ENCODE assay signal across 16 cellular contexts in the genomic region with DNA sequence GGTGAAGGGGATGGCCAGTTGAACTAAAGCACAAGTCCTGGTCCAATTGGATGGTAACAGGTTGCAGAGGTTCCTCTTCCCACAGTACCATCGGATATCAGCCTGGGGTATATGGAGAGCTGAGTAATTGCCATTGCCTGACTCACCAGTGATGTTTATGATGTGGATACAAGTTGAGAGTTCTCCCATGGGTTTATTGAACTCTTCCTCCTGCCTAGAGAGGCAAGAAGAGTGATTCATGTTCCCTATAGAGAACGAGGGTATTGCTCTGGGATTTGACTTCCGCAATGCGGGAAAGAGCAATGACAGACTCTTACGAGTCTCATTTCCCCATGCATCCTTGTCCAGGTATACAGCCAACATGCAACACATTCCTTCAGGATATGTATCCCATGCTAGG.
"Had no signal": no experiment of that assay in that cellular context is flagged by ENCODE, and none has a peak within 500 bp of the region (broad histone marks: within the 10 kb centered on the region; RNA-seq: fewer than 3 reads in every experiment).

No MANE protein-coding gene starts in this region.

- H3K4me3 ChIP-seq: dorsolateral prefrontal cortex, esophagus muscularis mucosa, right atrium auricular region, sigmoid colon, smooth muscle cell had no signal

- DNase-seq: cortex of kidney; dorsolateral prefrontal cortex; effector memory CD4-positive, alpha-beta T cell; foreskin keratinocyte; immature natural killer cell; kidney; left cardiac atrium; natural killer cell; posterior cingulate gyrus; sigmoid colon; stimulated activated CD4-positive, alpha-beta T cell treated with anti-CD3 and anti-CD28 coated beads, Interleukin-2, amount 100 ng/mL, for 48 hours; stimulated activated naive CD4-positive, alpha-beta T cell treated with Interleukin-2 at 50 U/mL for 16 hours; trophoblast cell had no signal

- ATAC-seq: foreskin keratinocyte, left cardiac atrium, natural killer cell had no signal
